In genomic region chr9:128503415-128503825, GRCh38 we compare ENCODE assay signal across 8 cellular contexts. TPM values are rescaled to one million over a fixed set of nuclear protein-coding genes. Genes with fewer than 3 reads are reported as not detected.
A peak's percentile ranks its signal among the peaks of the same experiment; 100 is the strongest.
DNase-seq lines count a peak whose midpoint lies in the region; ATAC-seq and TF ChIP-seq lines count a peak whose summit lies in the region.
"Not testable (repeated sequence)": the region's sequence is repeated elsewhere in the genome, so short reads cannot be mapped to it uniquely, and the experiment has no call there.

No MANE protein-coding gene starts in this region.

- TF ChIP-seq EP300 in sigmoid colon (IDR thresholded peaks at IDR 0.05): not testable (repeated sequence)

- H3K27ac Mint-ChIP-seq in CD4-positive, alpha-beta memory T cell: peak overlapping the region in 6 of 7 donors; percentile 19 to 96 (median 58)
- H3K27ac Mint-ChIP-seq in T-helper 2 cell treated with Interferon-gamma antibody and Interleukin-4, amounts not matched to agents 5 μg/mL and 100 μg/mL, for 36 hours; endodermal cell: not testable (repeated sequence)
- H3K27ac Mint-ChIP-seq in activated naive CD4-positive, alpha-beta T cell treated with anti-CD3 and anti-CD28 coated beads, Interleukin-2, amount 50 U/mL, for 72 hours: peak overlapping the region; percentile 83 to 97

- intact Hi-C loops in CD4-positive, alpha-beta memory T cell (cut with micrococcal nuclease): loop anchor here (10.0 kb wide), 1 partner anchor 139 kb away; no protein-coding TSS in a partner anchor
- intact Hi-C loops in sigmoid colon (cut with DNase I): loop anchor here (5.0 kb wide), 2 partner anchors 44 to 46 kb away; partner anchors contain the start of gene ODF2
- intact Hi-C loops in vagina (cut with DNase I): not testable (repeated sequence)

- not testable (repeated sequence) for H3K4me2 ChIP-seq in mesenchymal stem cell (ENCODE audit: low read length, poor library complexity, severe bottlenecking)

- peaks cover 8 to 34% (median 17%) of the 10 kb centered on the region in 4 donors for H3K4me1 Mint-ChIP-seq in CD4-positive, alpha-beta memory T cell
- not testable (repeated sequence) for H3K4me1 Mint-ChIP-seq in T-helper 2 cell treated with Interferon-gamma antibody and Interleukin-4, amounts not matched to agents 5 μg/mL and 100 μg/mL, for 36 hours (ENCODE audit: low read depth); endodermal cell

- H3K4me1 ChIP-seq in CD4-positive, alpha-beta memory T cell (ENCODE audit: insufficient read depth, low read length): peaks cover 21% of the 10 kb centered on the region
- H3K4me1 ChIP-seq in HUES6 (ENCODE audit: control insufficient read depth, insufficient read depth, low read length); endodermal cell (ENCODE audit: control insufficient read depth, insufficient read depth, low read length); mesenchymal stem cell (ENCODE audit: control insufficient read depth, insufficient read depth, low read depth, low read length): not testable (repeated sequence)
- H3K4me1 ChIP-seq in sigmoid colon (peaks cover 0 to 27% (median 21%) of the 10 kb centered on the region in 4 donors), vagina (peaks cover 26% of the 10 kb centered on the region)

- not testable (repeated sequence) for H3K27me3 Mint-ChIP-seq in CD4-positive, alpha-beta memory T cell; T-helper 2 cell treated with Interferon-gamma antibody and Interleukin-4, amounts not matched to agents 5 μg/mL and 100 μg/mL, for 36 hours (ENCODE audit: low read depth); endodermal cell (ENCODE audit: insufficient read depth)

- not testable (repeated sequence) for TF ChIP-seq POLR2A in sigmoid colon (IDR thresholded peaks at IDR 0.05); vagina (IDR thresholded peaks at IDR 0.05)

- not testable (repeated sequence) for H3K9me3 Mint-ChIP-seq in CD4-positive, alpha-beta memory T cell; T-helper 2 cell treated with Interferon-gamma antibody and Interleukin-4, amounts not matched to agents 5 μg/mL and 100 μg/mL, for 36 hours; activated naive CD4-positive, alpha-beta T cell treated with anti-CD3 and anti-CD28 coated beads, Interleukin-2, amount 50 U/mL, for 72 hours; endodermal cell

- not testable (repeated sequence) for H3K14ac ChIP-seq in mesenchymal stem cell (ENCODE audit: low read length in 2 of 2)

- H3K9me3 ChIP-seq in CD4-positive, alpha-beta memory T cell (ENCODE audit: control insufficient read depth in 1 of 2, low read length in 2 of 2); HUES6 (ENCODE audit: control insufficient read depth, insufficient read depth, low read depth, low read length); endodermal cell (ENCODE audit: control insufficient read depth, low read length); mesenchymal stem cell (ENCODE audit: control insufficient read depth, low read length); sigmoid colon; vagina: not testable (repeated sequence)

- not testable (repeated sequence) for H2BK5ac ChIP-seq in mesenchymal stem cell (ENCODE audit: low read depth, low read length, poor library complexity, severe bottlenecking)

- not testable (repeated sequence) for H2AK5ac ChIP-seq in mesenchymal stem cell (ENCODE audit: low read length, severe bottlenecking)

- not testable (repeated sequence) for H3K4me3 ChIP-seq in CD4-positive, alpha-beta memory T cell (ENCODE audit: low read length in 2 of 2); endodermal cell (ENCODE audit: low read length)
- H3K4me3 ChIP-seq in HUES6 (ENCODE audit: low read depth, low read length): peak overlapping the region; percentile 93
- H3K4me3 ChIP-seq in mesenchymal stem cell (ENCODE audit: insufficient read depth in 1 of 2, low read depth in 1 of 2, low read length in 2 of 2): peak overlapping the region in 1 of 2 experiments; percentile 98
- H3K4me3 ChIP-seq in sigmoid colon: peak overlapping the region in 1 of 4 donors; percentile 77
- peak overlapping the region; percentile 87 to 92 for H3K4me3 ChIP-seq in vagina

- not testable (repeated sequence) for H3K23ac ChIP-seq in mesenchymal stem cell (ENCODE audit: low read length in 2 of 2)

- H2BK120ac ChIP-seq in mesenchymal stem cell (ENCODE audit: low read depth, low read length): not testable (repeated sequence)

- 91 to 95% methylated on average over 13 to 14 of the region's 14 CpGs for WGBS in endodermal cell (ENCODE audit: insufficient coverage in 1 of 2, insufficient read length in 1 of 2), 2 experiments
- WGBS in mesenchymal stem cell: 72% methylated on average over 14 of the region's 14 CpGs
- WGBS in sigmoid colon, 2 donors: 12 to 59% methylated on average over 14 of the region's 14 CpGs

- not testable (repeated sequence) for H2BK12ac ChIP-seq in mesenchymal stem cell (ENCODE audit: low read length in 2 of 2)

- peak overlapping the region in 6 of 8 donors; percentile 20 to 100 (median 71) for H3K4me3 Mint-ChIP-seq in CD4-positive, alpha-beta memory T cell
- peak overlapping the region; percentile 99 for H3K4me3 Mint-ChIP-seq in T-helper 2 cell treated with Interferon-gamma antibody and Interleukin-4, amounts not matched to agents 5 μg/mL and 100 μg/mL, for 36 hours
- H3K4me3 Mint-ChIP-seq in endodermal cell: peak overlapping the region; percentile 82

- peaks cover 13% of the 10 kb centered on the region for H3K36me3 ChIP-seq in CD4-positive, alpha-beta memory T cell (ENCODE audit: insufficient read depth, low read length)
- H3K36me3 ChIP-seq in HUES6 (ENCODE audit: control insufficient read depth, insufficient read depth, low read length) (peaks cover 26% of the 10 kb centered on the region), endodermal cell (ENCODE audit: control insufficient read depth, insufficient read depth, low read length) (peaks cover 34% of the 10 kb centered on the region), mesenchymal stem cell (ENCODE audit: control insufficient read depth in 1 of 2, insufficient read depth in 2 of 2, low read depth in 1 of 2, low read length in 2 of 2) (peaks cover 25 to 27% of the 10 kb centered on the region in 2 experiments), sigmoid colon (peaks cover 0 to 23% (median 4%) of the 10 kb centered on the region in 4 donors), vagina (peaks cover 0 to 20% of the 10 kb centered on the region in 2 donors)

- not testable (repeated sequence) for ATAC-seq in activated naive CD4-positive, alpha-beta T cell treated with anti-CD3 and anti-CD28 coated beads, Interleukin-2, amount 50 U/mL, for 72 hours

- POLR2A ChIA-PET in CD4-positive, alpha-beta memory T cell (lab: Charles Lee; ENCODE audit: partially characterized antibody): interaction anchor here (3.3 kb wide), 1 partner anchor 49 kb away, joined by 59 read pairs; the partner anchor contains the start of gene SPTAN1

- H3K18ac ChIP-seq in mesenchymal stem cell (ENCODE audit: low read depth in 1 of 2, low read length in 2 of 2): not testable (repeated sequence)

- DNase-seq in CD4-positive, alpha-beta memory T cell; T-helper 2 cell treated with Interferon-gamma antibody and Interleukin-4, amounts not matched to agents 5 μg/mL and 100 μg/mL, for 36 hours (ENCODE audit: low spot score); activated naive CD4-positive, alpha-beta T cell treated with anti-CD3 and anti-CD28 coated beads, Interleukin-2, amount 50 U/mL, for 72 hours (ENCODE audit: low spot score in 2 of 2); endodermal cell; sigmoid colon; vagina (ENCODE audit: extremely low spot score in 2 of 2): not testable (repeated sequence)
- DNase-seq in mesenchymal stem cell: peak; percentile 7

- CTCF ChIA-PET in CD4-positive, alpha-beta memory T cell (lab: Charles Lee; ENCODE audit: partially characterized antibody): not testable (repeated sequence)

- not testable (repeated sequence) for H3K27me3 ChIP-seq in CD4-positive, alpha-beta memory T cell (ENCODE audit: insufficient read depth, low read length); HUES6 (ENCODE audit: control insufficient read depth, insufficient read depth, low read length); endodermal cell (ENCODE audit: control insufficient read depth, insufficient read depth, low read length, poor library complexity, severe bottlenecking); mesenchymal stem cell (ENCODE audit: control insufficient read depth in 1 of 2, insufficient read depth in 1 of 2, low read length in 2 of 2); sigmoid colon; vagina

- not testable (repeated sequence) for H3K27ac ChIP-seq in CD4-positive, alpha-beta memory T cell (ENCODE audit: low read depth, low read length); HUES6 (ENCODE audit: low read depth, low read length); endodermal cell (ENCODE audit: low read depth, low read length); mesenchymal stem cell (ENCODE audit: low read length, poor library complexity, severe bottlenecking)
- H3K27ac ChIP-seq in sigmoid colon: peak overlapping the region in 3 of 4 donors; percentile 83 to 87 (median 85)
- H3K27ac ChIP-seq in vagina: peak overlapping the region; percentile 78

- H2BK15ac ChIP-seq in mesenchymal stem cell (ENCODE audit: low read depth, poor library complexity, severe bottlenecking): not testable (repeated sequence)

- not testable (repeated sequence) for H4K91ac ChIP-seq in mesenchymal stem cell (ENCODE audit: low read length)

- TF ChIP-seq CTCF in endodermal cell (conservative IDR thresholded peaks at IDR 0.05); sigmoid colon (IDR thresholded peaks at IDR 0.05); vagina (IDR thresholded peaks at IDR 0.05): not testable (repeated sequence)

- not testable (repeated sequence) for H3K9ac ChIP-seq in HUES6 (ENCODE audit: low read length); endodermal cell (ENCODE audit: extremely low read depth, low read length, poor library complexity, severe bottlenecking)
- peak overlapping the region; percentile 98 for H3K9ac ChIP-seq in mesenchymal stem cell (ENCODE audit: low read length)

- H2AFZ ChIP-seq in mesenchymal stem cell (ENCODE audit: low read depth, low read length): not testable (repeated sequence)

- not testable (repeated sequence) for H3K79me1 ChIP-seq in mesenchymal stem cell (replicated peaks; ENCODE audit: low read length, poor library complexity, severe bottlenecking)

- H4K8ac ChIP-seq in mesenchymal stem cell (ENCODE audit: low read length): not testable (repeated sequence)

- peaks cover 11 to 34% of the 10 kb centered on the region in 2 donors for H3K36me3 Mint-ChIP-seq in CD4-positive, alpha-beta memory T cell
- peaks cover 21% of the 10 kb centered on the region for H3K36me3 Mint-ChIP-seq in T-helper 2 cell treated with Interferon-gamma antibody and Interleukin-4, amounts not matched to agents 5 μg/mL and 100 μg/mL, for 36 hours (ENCODE audit: low read depth)
- peaks cover 10% of the 10 kb centered on the region in 2 donors for H3K36me3 Mint-ChIP-seq in activated naive CD4-positive, alpha-beta T cell treated with anti-CD3 and anti-CD28 coated beads, Interleukin-2, amount 50 U/mL, for 72 hours
- H3K36me3 Mint-ChIP-seq in endodermal cell (ENCODE audit: low read depth): peaks cover 22% of the 10 kb centered on the region

- not testable (repeated sequence) for H3K4ac ChIP-seq in mesenchymal stem cell (ENCODE audit: low read depth in 1 of 2, low read length in 2 of 2)

RNA-seq across cellular contexts. Expression of gene GLE1, which starts 1.1 kb away (rescaled TPM):
- total RNA-seq in CD4-positive, alpha-beta memory T cell: 10 to 100 TPM; 31.1 to 32.2 TPM
- polyA plus RNA-seq in CD4-positive, alpha-beta memory T cell: 10 to 100 TPM; 22.4 to 31.4 TPM
- total RNA-seq in activated naive CD4-positive, alpha-beta T cell treated with anti-CD3 and anti-CD28 coated beads, Interleukin-2, amount 50 U/mL, for 72 hours: 10 to 100 TPM; 51.4 to 57.0 TPM
- 10 to 100 TPM; 14.7 to 16.6 TPM for total RNA-seq in endodermal cell
- 15.9 TPM for polyA plus RNA-seq in endodermal cell (2013, experiment 1 of 2)
- polyA plus RNA-seq in endodermal cell (2013, experiment 2 of 2): 17.1 TPM
- polyA plus RNA-seq in mesenchymal stem cell (2013, experiment 1 of 2): 9.8 TPM
- polyA plus RNA-seq in mesenchymal stem cell (2013, experiment 2 of 2): 10.1 TPM
- total RNA-seq in sigmoid colon: 10 to 100 TPM; 17.6 to 29.4 (median 20.9) TPM
- 10 to 100 TPM; 19.8 to 24.6 (median 20.8) TPM for polyA plus RNA-seq in sigmoid colon
- total RNA-seq in vagina: 20.9 TPM

RNA-seq across cellular contexts. Expression of gene ODF2, which starts 47.6 kb away (rescaled TPM):
- 10 to 100 TPM; 32.3 to 33.6 TPM for total RNA-seq in CD4-positive, alpha-beta memory T cell
- polyA plus RNA-seq in CD4-positive, alpha-beta memory T cell: 10 to 100 TPM in 1 of 2 donors, 1 to 10 TPM in 1; 10.0 to 24.6 TPM
- 10 to 100 TPM; 67.9 to 70.7 TPM for total RNA-seq in activated naive CD4-positive, alpha-beta T cell treated with anti-CD3 and anti-CD28 coated beads, Interleukin-2, amount 50 U/mL, for 72 hours
- total RNA-seq in endodermal cell (10 to 100 TPM; 34.5 to 48.7 TPM), sigmoid colon (10 to 100 TPM; 13.6 to 28.2 (median 20.2) TPM), vagina (18.9 TPM)
- 60.4 TPM for polyA plus RNA-seq in endodermal cell (2013, experiment 1 of 2)
- polyA plus RNA-seq in endodermal cell (2013, experiment 2 of 2): 57.4 TPM
- polyA plus RNA-seq in mesenchymal stem cell (2013, experiment 1 of 2): 20.1 TPM
- 20.1 TPM for polyA plus RNA-seq in mesenchymal stem cell (2013, experiment 2 of 2)
- polyA plus RNA-seq in sigmoid colon: 10 to 100 TPM in 1 of 3 donors, 1 to 10 TPM in 2; 4.6 to 22.0 (median 6.0) TPM

RNA-seq across cellular contexts. Expression of gene SPTAN1, which starts 49.0 kb away (rescaled TPM):
- 100 to 1,000 TPM; 593 to 595 TPM for total RNA-seq in CD4-positive, alpha-beta memory T cell
- 100 to 1,000 TPM in 1 of 2 donors, 10 to 100 TPM in 1; 14.0 to 194 TPM for polyA plus RNA-seq in CD4-positive, alpha-beta memory T cell
- 100 to 1,000 TPM; 242 to 278 TPM for total RNA-seq in activated naive CD4-positive, alpha-beta T cell treated with anti-CD3 and anti-CD28 coated beads, Interleukin-2, amount 50 U/mL, for 72 hours
- 100 to 1,000 TPM; 309 to 319 TPM for total RNA-seq in endodermal cell
- polyA plus RNA-seq in endodermal cell (2013, experiment 1 of 2): 190 TPM
- 174 TPM for polyA plus RNA-seq in endodermal cell (2013, experiment 2 of 2)
- 107 TPM for polyA plus RNA-seq in mesenchymal stem cell (2013, experiment 1 of 2)
- polyA plus RNA-seq in mesenchymal stem cell (2013, experiment 2 of 2): 95.5 TPM
- 100 to 1,000 TPM; 150 to 306 (median 163) TPM for total RNA-seq in sigmoid colon
- polyA plus RNA-seq in sigmoid colon: 100 to 1,000 TPM in 1 of 3 donors, 10 to 100 TPM in 2; 43.5 to 154 (median 57.7) TPM
- 292 TPM for total RNA-seq in vagina
